ENCODE assay signal across 1 cellular context in genomic region chr13:36915891-36916640, GRCh38.
TF ChIP-seq lines count a peak whose summit lies in the region.

No MANE protein-coding gene starts in this region.

TF ChIP-seq in SK-N-SH, 30 proteins besides CTCF, POLR2A, EP300 and RAD21 (continued from another document):
- no peak for TF ChIP-seq ZBTB33 (IDR thresholded peaks at IDR 0.05; ENCODE audit: borderline replicate concordance, low read depth)
- no peak for TF ChIP-seq JUND (IDR thresholded peaks at IDR 0.05)
- peak; percentile 69 for TF ChIP-seq CHD2 (IDR thresholded peaks at IDR 0.05; ENCODE audit: low read length, partially characterized antibody)
- TF ChIP-seq RCOR1 (IDR thresholded peaks at IDR 0.05; ENCODE audit: low read length): peak; percentile 57; the same call in 1 of the 2 replicates
- TF ChIP-seq MXI1 (IDR thresholded peaks at IDR 0.05; ENCODE audit: low read depth, low read length): peak; percentile 43; the same call in 1 of the 2 replicates
- TF ChIP-seq TCF12 (IDR thresholded peaks at IDR 0.05): no peak
- TF ChIP-seq NRF1 (IDR thresholded peaks at IDR 0.05; ENCODE audit: low read depth, low read length): no peak
- TF ChIP-seq GATA2 (CRISPR knock-in tag; IDR thresholded peaks at IDR 0.05): peak; percentile 94
- TF ChIP-seq, protein P1, sequence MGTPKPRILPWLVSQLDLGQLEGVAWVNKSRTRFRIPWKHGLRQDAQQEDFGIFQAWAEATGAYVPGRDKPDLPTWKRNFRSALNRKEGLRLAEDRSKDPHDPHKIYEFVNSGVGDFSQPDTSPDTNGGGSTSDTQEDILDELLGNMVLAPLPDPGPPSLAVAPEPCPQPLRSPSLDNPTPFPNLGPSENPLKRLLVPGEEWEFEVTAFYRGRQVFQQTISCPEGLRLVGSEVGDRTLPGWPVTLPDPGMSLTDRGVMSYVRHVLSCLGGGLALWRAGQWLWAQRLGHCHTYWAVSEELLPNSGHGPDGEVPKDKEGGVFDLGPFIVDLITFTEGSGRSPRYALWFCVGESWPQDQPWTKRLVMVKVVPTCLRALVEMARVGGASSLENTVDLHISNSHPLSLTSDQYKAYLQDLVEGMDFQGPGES (IDR thresholded peaks at IDR 0.05; ENCODE audit: low read depth, low read length): no peak
